In the genomic region with DNA sequence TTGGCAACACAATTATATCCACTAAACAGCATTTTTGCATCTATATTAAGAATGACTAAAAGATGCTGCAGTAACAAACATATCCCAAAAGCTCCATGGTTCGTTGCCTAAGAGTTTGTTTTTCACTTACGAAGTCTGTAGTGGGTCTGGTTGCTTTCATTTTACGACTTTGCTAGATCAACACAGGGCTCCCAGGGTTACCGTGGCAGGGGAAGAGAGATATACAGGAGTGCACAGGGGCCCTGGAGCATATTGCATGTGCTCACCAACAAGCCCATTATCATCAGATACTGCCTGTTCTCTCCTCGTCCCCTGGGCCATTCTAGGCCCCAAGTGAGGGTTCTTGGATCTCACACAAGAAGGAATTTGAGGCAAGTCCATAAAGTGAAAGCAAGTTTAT, we compare ENCODE assay signal across 22 cellular contexts. TPM values are rescaled to one million over a fixed set of nuclear protein-coding genes. Genes with fewer than 3 reads are reported as not detected.
DNase-seq lines count a peak whose midpoint lies in the region; ATAC-seq, FAIRE-seq and TF ChIP-seq lines count a peak whose summit lies in the region.
"Had no signal": no experiment of that assay in that cellular context is flagged by ENCODE, and none has a peak within 500 bp of the region (broad histone marks: within the 10 kb centered on the region; RNA-seq: fewer than 3 reads in every experiment).

No MANE protein-coding gene starts in this region.

- intact Hi-C loops in HepG2 (cut with micrococcal nuclease; ENCODE audit: unreplicated experiment), result no loop called here
- intact Hi-C loops in right lobe of liver (cut with DNase I), result no loop called here
- intact Hi-C loops in aorta (cut with DNase I), result loop anchor here in 1 of 2 donors (10.0 kb wide), 1 partner anchor 719 kb away; the partner anchor contains the start of gene GNAO1

- H3K79me2 ChIP-seq in HepG2 (ENCODE audit: insufficient read depth, low read length) (no peaks in the 10 kb centered on the region), hepatocyte (peaks cover 4% of the 10 kb centered on the region)

- no peaks in the 10 kb centered on the region for H4K20me1 ChIP-seq in HepG2 (ENCODE audit: insufficient read depth, low read length)
- H4K20me1 ChIP-seq in hepatocyte (ENCODE audit: insufficient read depth, poor library complexity, severe bottlenecking), result no peaks in the 10 kb centered on the region

- ATAC-seq in HepG2, result peak; percentile 28; the same call in 1 of the 3 replicates
- ATAC-seq in right lobe of liver, result no peak
- peak; percentile 15 for ATAC-seq in aorta (ENCODE audit: low FRiP score)
- no peak for ATAC-seq in T-helper 17 cell
- ATAC-seq: activated CD8-positive, alpha-beta T cell treated with anti-CD3 and anti-CD28 coated beads, Interleukin-2, amount 10 ng/mL, durations not matched to agents 7 days and 5 days; K562; natural killer cell treated with Interleukin-12 subunit alpha and Interleukin-12 subunit beta and Interleukin-15 and Interleukin-18, amount 100 ng/mL, for 72 hours had no signal

- POLR2A ChIA-PET in HepG2 (lab: Yijun Ruan, JAX), result no interaction called here

- H3K4me1 Mint-ChIP-seq in T-helper 17 cell, result no peaks in the 10 kb centered on the region

- no peak for TF ChIP-seq CTCF in HepG2 (CRISPR knock-in tag; IDR thresholded peaks at IDR 0.05)
- no peak for TF ChIP-seq CTCF in right lobe of liver (IDR thresholded peaks at IDR 0.05)
- TF ChIP-seq CTCF in hepatocyte (IDR thresholded peaks at IDR 0.05; ENCODE audit: poor library complexity), result no peak

- peaks cover 49% of the 10 kb centered on the region for H3K27me3 Mint-ChIP-seq in T-helper 17 cell

- no peaks in the 10 kb centered on the region for H3K9me2 ChIP-seq in hepatocyte (replicated peaks; ENCODE audit: insufficient read depth)

- no peak for FAIRE-seq in HepG2 (lab: Jason Lieb, UNC)
- FAIRE-seq: A204.1, frontal cortex, K562, RCC 7860, urothelium cell line had no signal

- H3K4me2 ChIP-seq in HepG2 (ENCODE audit: low read depth, low read length) (peak overlapping the region; percentile 8; the same call in 1 of the 2 replicates), hepatocyte (peak overlapping the region; percentile 31), skeletal muscle satellite cell (ENCODE audit: low read length) (peak overlapping the region; percentile 28)

- DNase-seq in HepG2 (ENCODE audit: low spot score) (no peak), right lobe of liver (no peak), hepatocyte (ENCODE audit: low spot score) (no peak), aorta (peak in 1 of 2 donors; percentile 48), T-helper 17 cell (no peak), erythroblast (lab: John Stamatoyannopoulos, UW) (no peak)
- no peak for DNase-seq in effector CD8-positive, alpha-beta T cell (lab: John Stamatoyannopoulos, UW)
- DNase-seq: activated CD8-positive, alpha-beta T cell treated with anti-CD3 and anti-CD28 coated beads, Interleukin-2, amount 10 ng/mL, durations not matched to agents 7 days and 5 days; CD4-positive, alpha-beta T cell; central memory CD4-positive, alpha-beta T cell; NCI-H1092; NCI-H2171; NCI-H82; stimulated activated CD4-positive, alpha-beta T cell treated with anti-CD3 and anti-CD28 coated beads, Interleukin-4, amount 100 ng/mL, for 1 hour; stimulated activated CD8-positive, alpha-beta memory T cell treated with anti-CD3 and anti-CD28 coated beads, Interleukin-4, amount 100 ng/mL, for 48 hours had no signal

- H3K36me3 ChIP-seq in HepG2 (replicated peaks in 1 of 2; ENCODE audit: control insufficient read depth in 1 of 2, insufficient read depth in 2 of 2, low read length in 2 of 2) (no peaks in the 10 kb centered on the region), right lobe of liver (no peaks in the 10 kb centered on the region), hepatocyte (replicated peaks; ENCODE audit: insufficient read depth, low read depth) (no peaks in the 10 kb centered on the region), skeletal muscle satellite cell (ENCODE audit: insufficient read depth, low read length) (no peaks in the 10 kb centered on the region), aorta (ENCODE audit: control insufficient read depth in 1 of 2, insufficient read depth in 2 of 2, low read length in 1 of 2) (no peaks in the 10 kb centered on the region)

- H3K9ac ChIP-seq in HepG2 (ENCODE audit: insufficient read depth, low read depth, low read length) (no peak overlapping the region), skeletal muscle satellite cell (ENCODE audit: low read depth, low read length) (no peak overlapping the region)

- WGBS in HepG2 (ENCODE audit: low lambda C conversion rate), result 2% methylated on average over 5 of the region's 5 CpGs
- 37% methylated on average over 4 of the region's 5 CpGs for WGBS in right lobe of liver (ENCODE audit: insufficient coverage, low coverage, low lambda C conversion rate, missing lambda C conversion rate)
- WGBS in hepatocyte (ENCODE audit: low lambda C conversion rate, missing lambda C conversion rate), result 34% methylated on average over 5 of the region's 5 CpGs
- WGBS in aorta, 2 donors, result 10 to 17% methylated on average over 5 of the region's 5 CpGs

- CTCF ChIA-PET in HepG2 (lab: Yijun Ruan, JAX; ENCODE audit: low intra/inter-chr PET ratio, low total read pairs), result no interaction called here

- no peak overlapping the region for H3K4me3 ChIP-seq in HepG2 (replicated peaks in 1 of 3; ENCODE audit: insufficient read depth in 1 of 3, low read depth in 2 of 3, low read length in 3 of 3)
- H3K4me3 ChIP-seq in right lobe of liver, result no peak overlapping the region
- H3K4me3 ChIP-seq in hepatocyte, result no peak overlapping the region
- H3K4me3 ChIP-seq in skeletal muscle satellite cell (ENCODE audit: low read length), result no peak overlapping the region
- no peak overlapping the region for H3K4me3 ChIP-seq in aorta (ENCODE audit: low read length in 2 of 2)
- H3K4me3 ChIP-seq: K562 had no signal

- H3K4me3 Mint-ChIP-seq in T-helper 17 cell, result no peak overlapping the region
- H3K4me3 Mint-ChIP-seq: activated CD8-positive, alpha-beta T cell treated with anti-CD3 and anti-CD28 coated beads, Interleukin-2, amount 10 ng/mL, durations not matched to agents 7 days and 5 days; CD4-positive, alpha-beta T cell; natural killer cell treated with Interleukin-12 subunit alpha and Interleukin-12 subunit beta and Interleukin-15 and Interleukin-18, amount 100 ng/mL, for 72 hours had no signal

- H3K27me3 ChIP-seq in HepG2 (ENCODE audit: control insufficient read depth in 1 of 2, insufficient read depth in 2 of 2, low read length in 2 of 2), result peaks cover 4 to 49% of the 10 kb centered on the region in 2 experiments; a peak in 4 of 5 replicates
- no peaks in the 10 kb centered on the region for H3K27me3 ChIP-seq in right lobe of liver
- H3K27me3 ChIP-seq in hepatocyte, result peaks cover 26% of the 10 kb centered on the region
- no peaks in the 10 kb centered on the region for H3K27me3 ChIP-seq in skeletal muscle satellite cell (ENCODE audit: control insufficient read depth, insufficient read depth, low read length)
- H3K27me3 ChIP-seq in aorta (ENCODE audit: control insufficient read depth in 1 of 2, insufficient read depth in 2 of 2, low read length in 1 of 2), result no peaks in the 10 kb centered on the region

- H3K4me1 ChIP-seq in HepG2 (ENCODE audit: insufficient read depth, low read length) (peaks cover 15% of the 10 kb centered on the region), right lobe of liver (peaks cover 0 to 6% (median 0%) of the 10 kb centered on the region in 4 donors), hepatocyte (ENCODE audit: insufficient read depth) (no peaks in the 10 kb centered on the region), skeletal muscle satellite cell (ENCODE audit: control insufficient read depth, insufficient read depth, low read length) (peaks cover 54% of the 10 kb centered on the region), aorta (ENCODE audit: control insufficient read depth in 1 of 2, insufficient read depth in 2 of 2, low read length in 2 of 2) (peaks cover 0 to 2% of the 10 kb centered on the region in 2 donors)

- TF ChIP-seq EP300 in HepG2 (IDR thresholded peaks at IDR 0.05; ENCODE audit: low read depth in 2 of 2, low read length in 2 of 2), result no peak
- no peak for TF ChIP-seq EP300 in HepG2 (CRISPR knock-in tag; IDR thresholded peaks at IDR 0.05; ENCODE audit: borderline replicate concordance)

- no peak overlapping the region for H2AFZ ChIP-seq in HepG2 (ENCODE audit: low read length)
- H2AFZ ChIP-seq in hepatocyte, result no peak overlapping the region

- BruUV-seq in HepG2 (replicated peaks; lab: Mats Ljungman, UMichigan), result no TSS peak

- H3K36me3 Mint-ChIP-seq in T-helper 17 cell (ENCODE audit: low read depth), result peaks cover 5% of the 10 kb centered on the region
- H3K36me3 Mint-ChIP-seq: natural killer cell treated with Interleukin-12 subunit alpha and Interleukin-12 subunit beta and Interleukin-15 and Interleukin-18, amount 100 ng/mL, for 72 hours had no signal

- no peaks in the 10 kb centered on the region for H3K9me3 ChIP-seq in HepG2 (ENCODE audit: low read length)
- no peaks in the 10 kb centered on the region for H3K9me3 ChIP-seq in right lobe of liver
- H3K9me3 ChIP-seq in hepatocyte (ENCODE audit: low read depth), result no peaks in the 10 kb centered on the region
- H3K9me3 ChIP-seq in skeletal muscle satellite cell (replicated peaks; ENCODE audit: low read length), result no peaks in the 10 kb centered on the region
- H3K9me3 ChIP-seq in aorta (ENCODE audit: control insufficient read depth, low read length), result no peaks in the 10 kb centered on the region
- H3K9me3 ChIP-seq in T-helper 17 cell (ENCODE audit: control insufficient read depth, low read length, poor library complexity, severe bottlenecking), result no peaks in the 10 kb centered on the region

- no peak for TF ChIP-seq RAD21 in HepG2 (CRISPR knock-in tag; IDR thresholded peaks at IDR 0.05)

- in situ Hi-C loops in HepG2 (cut with HindIII; ENCODE audit: extremely low pct_ligation_motif_present, low pct_unique_long_range_greater_than_20kb), result no loop called here

- no peak overlapping the region for H3K27ac Mint-ChIP-seq in T-helper 17 cell
- H3K27ac Mint-ChIP-seq: activated CD8-positive, alpha-beta T cell treated with anti-CD3 and anti-CD28 coated beads, Interleukin-2, amount 10 ng/mL, durations not matched to agents 7 days and 5 days; CD4-positive, alpha-beta T cell; natural killer cell treated with Interleukin-12 subunit alpha and Interleukin-12 subunit beta and Interleukin-15 and Interleukin-18, amount 100 ng/mL, for 72 hours had no signal

- TF ChIP-seq POLR2A in HepG2 (IDR thresholded peaks at IDR 0.05; ENCODE audit: insufficient read depth in 1 of 2, low read depth in 2 of 2, low read length in 2 of 2) (no peak), right lobe of liver (IDR thresholded peaks at IDR 0.05) (no peak), erythroblast (IDR thresholded peaks at IDR 0.05; ENCODE audit: low read length) (no peak)

- H3K27ac ChIP-seq in HepG2 (ENCODE audit: extremely low read length, insufficient read depth, low read length) (no peak overlapping the region), right lobe of liver (no peak overlapping the region), hepatocyte (peak overlapping the region; percentile 23), aorta (ENCODE audit: low read depth in 1 of 2, low read length in 2 of 2) (no peak overlapping the region)

RNA-seq across cellular contexts. Expression of gene MMP2, which starts 3.1 kb away (rescaled TPM):
- 0.29 and 0.31 TPM in 2 replicates for total RNA-seq in HepG2 (2016; rRNA removed; fragmentation: Illumina TruSeq; extraction: Trizol)
- not detected in 2 replicates for total RNA-seq in HepG2 (2016; cell fraction: cytosol; rRNA removed; fragmentation: Illumina TruSeq; extraction: Trizol; ENCODE audit: low read depth)
- total RNA-seq in HepG2 (2016; cell fraction: insoluble cytoplasmic fraction; rRNA removed; fragmentation: Illumina TruSeq; extraction: Trizol), result 0.30 and 0.54 TPM in 2 replicates
- 0.10 and 0.87 TPM in 2 replicates for total RNA-seq in HepG2 (2016; cell fraction: membrane; rRNA removed; fragmentation: Illumina TruSeq; extraction: Trizol)
- total RNA-seq in HepG2 (2016; cell fraction: nucleus; rRNA removed; fragmentation: Illumina TruSeq; extraction: Trizol), result 0.63 and 1.1 TPM in 2 replicates
- 1.3 TPM in 2 replicates for polyA plus RNA-seq in HepG2 (2011; rRNA removed)
- polyA plus RNA-seq in HepG2 (2011; cell fraction: cytosol; rRNA removed), result 0.74 and 0.94 TPM in 2 replicates
- polyA plus RNA-seq in HepG2 (2011; cell fraction: nucleus; rRNA removed), result 0.84 and 0.92 TPM in 2 replicates
- 0.21 and 0.65 TPM in 2 replicates for polyA plus RNA-seq in HepG2 (2012)
- polyA plus RNA-seq in HepG2 (2016; cell fraction: cytosol; fragmentation: Illumina TruSeq; extraction: Trizol; ENCODE audit: low read depth), result 0.25 and 0.49 TPM in 2 replicates
- polyA plus RNA-seq in HepG2 (2016; cell fraction: insoluble cytoplasmic fraction; fragmentation: Illumina TruSeq; extraction: Trizol; ENCODE audit: low read depth), result 0.27 and 0.80 TPM in 2 replicates
- 0.63 and 1.00 TPM in 2 replicates for polyA plus RNA-seq in HepG2 (2016; cell fraction: membrane; fragmentation: Illumina TruSeq; extraction: Trizol; ENCODE audit: low read depth)
- 0.67 and 0.96 TPM in 2 replicates for polyA plus RNA-seq in HepG2 (2016; cell fraction: nucleus; fragmentation: Illumina TruSeq; extraction: Trizol; ENCODE audit: insufficient read depth, low read depth)
- 1.5 and 3.0 TPM in 2 replicates for polyA minus RNA-seq in HepG2 (2011; rRNA and poly(A)+ RNA removed; ENCODE audit: low replicate concordance)
- polyA minus RNA-seq in HepG2 (2011; cell fraction: cytosol; rRNA and poly(A)+ RNA removed), result 1.4 and 1.9 TPM in 2 replicates
- 0.75 and 2.6 TPM in 2 replicates for polyA minus RNA-seq in HepG2 (2011; cell fraction: nucleus; rRNA and poly(A)+ RNA removed)
- 10 to 100 TPM in 2 of 6 experiments, 1 to 10 TPM in 4; 4.8 to 13.2 (median 6.7) TPM for total RNA-seq in right lobe of liver
- 107 and 128 TPM in 2 replicates for total RNA-seq in hepatocyte
- 196 and 198 TPM in 2 replicates for polyA plus RNA-seq in hepatocyte
- 377 and 392 TPM in 2 replicates for total RNA-seq in skeletal muscle satellite cell (2012; rRNA removed)
- total RNA-seq in aorta, result 100 to 1,000 TPM; 261 to 731 TPM
- polyA plus RNA-seq in aorta, result 100 to 1,000 TPM in 1 of 2 donors, 10 to 100 TPM in 1; 33.2 to 129 TPM
- total RNA-seq in T-helper 17 cell, result not detected
- total RNA-seq: activated CD8-positive, alpha-beta T cell treated with anti-CD3 and anti-CD28 coated beads, Interleukin-2, amount 10 ng/mL, durations not matched to agents 7 days and 5 days; CD4-positive, alpha-beta T cell; natural killer cell treated with Interleukin-12 subunit alpha and Interleukin-12 subunit beta and Interleukin-15 and Interleukin-18, amount 100 ng/mL, for 72 hours had no signal
- polyA plus RNA-seq: K562 had no signal

RNA-seq across cellular contexts. Expression of gene LPCAT2, which starts 33.0 kb away (rescaled TPM):
- 7.7 and 9.9 TPM in 2 replicates for total RNA-seq in HepG2 (2016; rRNA removed; fragmentation: Illumina TruSeq; extraction: Trizol)
- total RNA-seq in HepG2 (2016; cell fraction: cytosol; rRNA removed; fragmentation: Illumina TruSeq; extraction: Trizol; ENCODE audit: low read depth), result 1.1 and 1.2 TPM in 2 replicates
- total RNA-seq in HepG2 (2016; cell fraction: insoluble cytoplasmic fraction; rRNA removed; fragmentation: Illumina TruSeq; extraction: Trizol), result 5.5 and 12.0 TPM in 2 replicates
- total RNA-seq in HepG2 (2016; cell fraction: membrane; rRNA removed; fragmentation: Illumina TruSeq; extraction: Trizol), result 1.3 and 1.9 TPM in 2 replicates
- total RNA-seq in HepG2 (2016; cell fraction: nucleus; rRNA removed; fragmentation: Illumina TruSeq; extraction: Trizol), result 15.2 and 20.7 TPM in 2 replicates
- 12.5 and 17.6 TPM in 2 replicates for polyA plus RNA-seq in HepG2 (2011; rRNA removed)
- polyA plus RNA-seq in HepG2 (2011; cell fraction: cytosol; rRNA removed), result 5.2 and 8.1 TPM in 2 replicates
- 6.2 and 7.9 TPM in 2 replicates for polyA plus RNA-seq in HepG2 (2011; cell fraction: nucleus; rRNA removed)
- polyA plus RNA-seq in HepG2 (2012), result 13.3 and 13.4 TPM in 2 replicates
- 0.63 and 0.83 TPM in 2 replicates for polyA plus RNA-seq in HepG2 (2016; cell fraction: cytosol; fragmentation: Illumina TruSeq; extraction: Trizol; ENCODE audit: low read depth)
- 6.3 and 6.8 TPM in 2 replicates for polyA plus RNA-seq in HepG2 (2016; cell fraction: insoluble cytoplasmic fraction; fragmentation: Illumina TruSeq; extraction: Trizol; ENCODE audit: low read depth)
- polyA plus RNA-seq in HepG2 (2016; cell fraction: membrane; fragmentation: Illumina TruSeq; extraction: Trizol; ENCODE audit: low read depth), result 1.2 and 1.6 TPM in 2 replicates
- 20.8 and 23.5 TPM in 2 replicates for polyA plus RNA-seq in HepG2 (2016; cell fraction: nucleus; fragmentation: Illumina TruSeq; extraction: Trizol; ENCODE audit: insufficient read depth, low read depth)
- 2.4 and 13.2 TPM in 2 replicates for polyA minus RNA-seq in HepG2 (2011; rRNA and poly(A)+ RNA removed; ENCODE audit: low replicate concordance)
- 7.6 and 12.2 TPM in 2 replicates for polyA minus RNA-seq in HepG2 (2011; cell fraction: cytosol; rRNA and poly(A)+ RNA removed)
- 24.1 and 26.9 TPM in 2 replicates for polyA minus RNA-seq in HepG2 (2011; cell fraction: nucleus; rRNA and poly(A)+ RNA removed)
- 1 to 10 TPM; 1.8 to 5.1 (median 2.7) TPM for total RNA-seq in right lobe of liver
- 9.5 and 13.9 TPM in 2 replicates for total RNA-seq in hepatocyte
- polyA plus RNA-seq in hepatocyte, result 6.4 and 10.6 TPM in 2 replicates
- total RNA-seq in skeletal muscle satellite cell (2012; rRNA removed), result 6.6 and 8.6 TPM in 2 replicates
- 10 to 100 TPM; 17.6 to 36.6 TPM for total RNA-seq in aorta
- 10 to 100 TPM; 14.8 to 17.2 TPM for polyA plus RNA-seq in aorta
- total RNA-seq in T-helper 17 cell, result 1 to 10 TPM in 1 of 2 donors, under 1 TPM in 1; 0.37 to 1.2 TPM

Comparison
In these comparisons a context has a peak if more than half of its experiments do, and no peak if none do; other contexts are left out.
1. ATAC-seq: peak in HepG2 (single experiment) and aorta (single experiment); none in right lobe of liver (0 of 4) and T-helper 17 cell (single experiment).
2. Peak in every context shown above with its lines, with median percentiles within 50 percentile points of each other: H3K4me2 ChIP-seq.